ENCODE assay signal across 1 cellular context in genomic region chr6:36928547-36928918, GRCh38.
TF ChIP-seq lines count a peak whose summit lies in the region.

No MANE protein-coding gene starts in this region.

TF ChIP-seq in SK-N-SH, 30 proteins besides CTCF, POLR2A, EP300 and RAD21 (continued from another document):
- TF ChIP-seq PBX3 (IDR thresholded peaks at IDR 0.05): no peak
- TF ChIP-seq TAF1 (IDR thresholded peaks at IDR 0.05; ENCODE audit: borderline replicate concordance, low read depth, low read length): no peak
- TF ChIP-seq TCF12 (IDR thresholded peaks at IDR 0.05): no peak
- TF ChIP-seq EZH2phosphoT487 (IDR thresholded peaks at IDR 0.05; ENCODE audit: borderline replicate concordance, low read depth): no peak
- no peak for TF ChIP-seq REST (IDR thresholded peaks at IDR 0.05; ENCODE audit: low read depth, low read length)
- TF ChIP-seq IRF3 (IDR thresholded peaks at IDR 0.05; ENCODE audit: low read depth, low read length): no peak
- no peak for TF ChIP-seq YY1 (IDR thresholded peaks at IDR 0.05; ENCODE audit: low read depth)
- no peak for TF ChIP-seq MXI1 (IDR thresholded peaks at IDR 0.05; ENCODE audit: low read depth, low read length)
- TF ChIP-seq FOXM1 (IDR thresholded peaks at IDR 0.05; ENCODE audit: low read depth): no peak
